ENCODE assay signal across 24 cellular contexts in genomic region chr14:101634453-101635237, GRCh38.
"Had no signal": no experiment of that assay in that cellular context is flagged by ENCODE, and none has a peak within 500 bp of the region (broad histone marks: within the 10 kb centered on the region; RNA-seq: fewer than 3 reads in every experiment).

No MANE protein-coding gene starts in this region.

- H3K27me3 ChIP-seq: neutrophil, sigmoid colon, tibial nerve had no signal

- H3K36me3 ChIP-seq: heart left ventricle, left lung, lower lobe of right lung, neutrophil, sigmoid colon, tibial nerve had no signal

- H3K4me3 Mint-ChIP-seq: activated CD4-positive, alpha-beta memory T cell treated with anti-CD3 and anti-CD28 coated beads for 36 hours; activated CD4-positive, alpha-beta T cell treated with anti-CD3 and anti-CD28 coated beads, Interleukin-2, amount 10 ng/mL, durations not matched to agents 24 days and 14 days; activated T-cell treated with anti-CD3 and anti-CD28 coated beads, Interleukin-2, amount 50 U/mL, for 4 hours; activated T-helper 17 cell treated with anti-CD3 and anti-CD28 coated beads, Interleukin-2, amount 50 U/mL, for 72 hours; natural killer cell; stimulated activated naive B cell treated with anti-CD40 and anti-IgM and Interleukin-4, amounts not matched to agents 10 μg/mL and 1 μg/mL and 100 μg/mL, for 72 hours had no signal

- DNase-seq: activated CD4-positive, alpha-beta memory T cell treated with anti-CD3 and anti-CD28 coated beads for 36 hours; activated CD4-positive, alpha-beta T cell treated with anti-CD3 and anti-CD28 coated beads, Interleukin-2, amount 10 ng/mL, durations not matched to agents 24 days and 14 days; activated gamma-delta T cell treated with Interleukin-2 at 50 U/mL for 16 hours; activated naive CD4-positive, alpha-beta T cell treated with anti-CD3 and anti-CD28 coated beads, Interleukin-2, amount 50 U/mL, for 16 hours; activated T-cell treated with anti-CD3 and anti-CD28 coated beads, Interleukin-2, amount 50 U/mL, for 4 hours; amniotic stem cell; central memory CD4-positive, alpha-beta T cell; foreskin fibroblast; heart left ventricle; lower lobe of right lung; mesendoderm; natural killer cell; sigmoid colon; small intestine; stimulated activated CD4-positive, alpha-beta T cell treated with anti-CD3 and anti-CD28 coated beads, Interleukin-4, amount 100 ng/mL, for 4 hours; stimulated activated CD8-positive, alpha-beta memory T cell treated with anti-CD3 and anti-CD28 coated beads, Interleukin-4, amount 100 ng/mL, for 48 hours; stimulated activated naive B cell treated with anti-CD40 and anti-IgM and Interleukin-4, amounts not matched to agents 10 μg/mL and 1 μg/mL and 100 μg/mL, for 72 hours had no signal

- H3K4me3 ChIP-seq: heart left ventricle, left lung, lower lobe of right lung, sigmoid colon, tibial nerve had no signal

- H3K27ac Mint-ChIP-seq: activated CD4-positive, alpha-beta memory T cell treated with anti-CD3 and anti-CD28 coated beads for 36 hours; activated CD4-positive, alpha-beta T cell treated with anti-CD3 and anti-CD28 coated beads, Interleukin-2, amount 10 ng/mL, durations not matched to agents 24 days and 14 days; activated T-helper 17 cell treated with anti-CD3 and anti-CD28 coated beads, Interleukin-2, amount 50 U/mL, for 72 hours; natural killer cell; progenitor cell of endocrine pancreas; stimulated activated naive B cell treated with anti-CD40 and anti-IgM and Interleukin-4, amounts not matched to agents 10 μg/mL and 1 μg/mL and 100 μg/mL, for 72 hours had no signal

- H3K9me3 ChIP-seq: heart left ventricle, left lung, lower lobe of right lung, neutrophil, sigmoid colon, tibial nerve had no signal

- H3K36me3 Mint-ChIP-seq: activated CD4-positive, alpha-beta memory T cell treated with anti-CD3 and anti-CD28 coated beads for 36 hours; natural killer cell; stimulated activated naive B cell treated with anti-CD40 and anti-IgM and Interleukin-4, amounts not matched to agents 10 μg/mL and 1 μg/mL and 100 μg/mL, for 72 hours had no signal

- ATAC-seq: activated CD4-positive, CD25-positive, alpha-beta regulatory T cell treated with anti-CD3 and anti-CD28 coated beads, Interleukin-2, amount 50 U/mL, for 24 hours; activated T-cell treated with anti-CD3 and anti-CD28 coated beads, Interleukin-2, amount 50 U/mL, for 4 hours; activated T-helper 17 cell treated with anti-CD3 and anti-CD28 coated beads, Interleukin-2, amount 50 U/mL, for 72 hours; left lung; stimulated activated naive B cell treated with anti-CD40 and anti-IgM and Interleukin-4, amounts not matched to agents 10 μg/mL and 1 μg/mL and 100 μg/mL, for 72 hours had no signal

- H3K9me3 Mint-ChIP-seq: activated CD4-positive, alpha-beta memory T cell treated with anti-CD3 and anti-CD28 coated beads for 36 hours; activated CD4-positive, alpha-beta T cell treated with anti-CD3 and anti-CD28 coated beads, Interleukin-2, amount 10 ng/mL, durations not matched to agents 24 days and 14 days; activated T-cell treated with anti-CD3 and anti-CD28 coated beads, Interleukin-2, amount 50 U/mL, for 4 hours; activated T-helper 17 cell treated with anti-CD3 and anti-CD28 coated beads, Interleukin-2, amount 50 U/mL, for 72 hours; natural killer cell; stimulated activated naive B cell treated with anti-CD40 and anti-IgM and Interleukin-4, amounts not matched to agents 10 μg/mL and 1 μg/mL and 100 μg/mL, for 72 hours had no signal

- H3K27ac ChIP-seq: heart left ventricle, left lung, lower lobe of right lung, neutrophil, sigmoid colon, tibial nerve, VCaP had no signal

- H3K27me3 Mint-ChIP-seq: progenitor cell of endocrine pancreas had no signal

- H3K4me1 ChIP-seq: heart left ventricle, left lung, lower lobe of right lung, sigmoid colon, tibial nerve had no signal
